Comparison of ENCODE assay signal across 19 cellular contexts in the genomic region with DNA sequence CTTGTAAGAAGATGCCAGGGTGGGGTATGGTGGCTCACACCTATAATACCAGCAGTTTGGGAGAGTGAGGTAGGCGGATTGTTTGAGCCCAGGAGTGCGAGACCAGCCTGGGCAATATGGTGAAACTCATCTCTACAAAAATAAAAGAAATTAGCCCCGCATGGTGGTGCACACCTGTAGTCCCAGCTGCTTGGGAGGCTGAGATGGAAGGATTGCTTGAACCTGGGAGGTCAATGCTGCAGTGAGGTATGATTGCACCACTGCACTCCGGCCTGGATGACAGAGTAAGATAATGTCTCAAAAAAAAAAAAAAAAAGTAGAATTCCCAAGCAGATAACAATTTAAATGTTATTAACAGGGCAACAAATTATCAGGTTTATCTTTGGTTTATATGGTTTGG. TPM values are rescaled to one million over a fixed set of nuclear protein-coding genes. Genes with fewer than 3 reads are reported as not detected.
DNase-seq lines count a peak whose midpoint lies in the region; ATAC-seq lines count a peak whose summit lies in the region.
"Had no signal": no experiment of that assay in that cellular context is flagged by ENCODE, and none has a peak within 500 bp of the region (broad histone marks: within the 10 kb centered on the region; RNA-seq: fewer than 3 reads in every experiment).

No MANE protein-coding gene starts in this region.

- DNase-seq in substantia nigra (lab: John Stamatoyannopoulos, UW) (no peak), cerebellar cortex (ENCODE audit: low spot score) (no peak), DMS 273 treated with DMSO at 0.1 percent for 48 hours (lab: John Stamatoyannopoulos, UW) (no peak)
- no peak for DNase-seq in activated CD8-positive, alpha-beta T cell treated with anti-CD3 and anti-CD28 coated beads, Interleukin-2, amount 10 ng/mL, durations not matched to agents 7 days and 5 days
- DNase-seq: ACHN; BE2C; CD4-positive, alpha-beta memory T cell; CD4-positive, CD25-positive, alpha-beta regulatory T cell; CD8-positive, alpha-beta memory T cell; COR-L47; DMS79 treated with DMSO at 0.1 percent for 48 hours; GF-D8 had no signal

- CTCF ChIA-PET in activated CD8-positive, alpha-beta T cell treated with anti-CD3 and anti-CD28 coated beads, Interleukin-2, amount 10 ng/mL, durations not matched to agents 7 days and 5 days (lab: Charles Lee), result interaction anchor here (2.9 kb wide), 1 partner anchor 39 kb away, joined by 8 read pairs; no protein-coding TSS in a partner anchor

- H3K27ac Mint-ChIP-seq in activated CD8-positive, alpha-beta T cell treated with anti-CD3 and anti-CD28 coated beads, Interleukin-2, amount 10 ng/mL, durations not matched to agents 7 days and 5 days, result no peak overlapping the region
- H3K27ac Mint-ChIP-seq: CD4-positive, alpha-beta memory T cell; CD4-positive, CD25-positive, alpha-beta regulatory T cell had no signal

- POLR2A ChIA-PET in activated CD8-positive, alpha-beta T cell treated with anti-CD3 and anti-CD28 coated beads, Interleukin-2, amount 10 ng/mL, durations not matched to agents 7 days and 5 days (lab: Charles Lee), result no interaction called here

- no peaks in the 10 kb centered on the region for H3K27me3 ChIP-seq in layer of hippocampus (ENCODE audit: control insufficient read depth, insufficient read depth, low read length)
- H3K27me3 ChIP-seq: BE2C, BLaER1 had no signal

- ATAC-seq in HG02610 (IDR thresholded peaks at IDR 0.05; ENCODE audit: unreplicated experiment), result no peak
- no peak for ATAC-seq in activated CD8-positive, alpha-beta T cell treated with anti-CD3 and anti-CD28 coated beads, Interleukin-2, amount 10 ng/mL, durations not matched to agents 7 days and 5 days

- no peak overlapping the region for H3K4me3 Mint-ChIP-seq in activated CD8-positive, alpha-beta T cell treated with anti-CD3 and anti-CD28 coated beads, Interleukin-2, amount 10 ng/mL, durations not matched to agents 7 days and 5 days
- H3K4me3 Mint-ChIP-seq: CD14-positive monocyte; CD4-positive, alpha-beta memory T cell; CD4-positive, CD25-positive, alpha-beta regulatory T cell; CD8-positive, alpha-beta memory T cell had no signal

- peaks cover 9% of the 10 kb centered on the region for H3K4me1 Mint-ChIP-seq in activated CD8-positive, alpha-beta T cell treated with anti-CD3 and anti-CD28 coated beads, Interleukin-2, amount 10 ng/mL, durations not matched to agents 7 days and 5 days (ENCODE audit: low read depth)

- peaks cover 6% of the 10 kb centered on the region for H3K36me3 Mint-ChIP-seq in activated CD8-positive, alpha-beta T cell treated with anti-CD3 and anti-CD28 coated beads, Interleukin-2, amount 10 ng/mL, durations not matched to agents 7 days and 5 days (ENCODE audit: low read depth)

- H3K27ac ChIP-seq in angular gyrus (ENCODE audit: low read depth, low read length) (peak overlapping the region; percentile 89), cingulate gyrus (ENCODE audit: low read depth, low read length) (peak overlapping the region; percentile 88), layer of hippocampus (ENCODE audit: low read depth, low read length) (peak overlapping the region; percentile 88), substantia nigra (ENCODE audit: low read depth, low read length, poor library complexity, severe bottlenecking) (peak overlapping the region; percentile 85)
- H3K27ac ChIP-seq: 22Rv1, BLaER1 had no signal

- peaks cover 2% of the 10 kb centered on the region for H3K27me3 Mint-ChIP-seq in activated CD8-positive, alpha-beta T cell treated with anti-CD3 and anti-CD28 coated beads, Interleukin-2, amount 10 ng/mL, durations not matched to agents 7 days and 5 days (ENCODE audit: low read depth)
- H3K27me3 Mint-ChIP-seq: CD4-positive, alpha-beta memory T cell; CD4-positive, CD25-positive, alpha-beta regulatory T cell had no signal

- no peaks in the 10 kb centered on the region for H3K9me3 Mint-ChIP-seq in activated CD8-positive, alpha-beta T cell treated with anti-CD3 and anti-CD28 coated beads, Interleukin-2, amount 10 ng/mL, durations not matched to agents 7 days and 5 days (ENCODE audit: insufficient read depth)
- H3K9me3 Mint-ChIP-seq: CD8-positive, alpha-beta memory T cell had no signal

RNA-seq across cellular contexts. Expression of gene ACER3, which starts 20.2 kb away (rescaled TPM):
- 10 to 100 TPM in 1 of 2 experiments, 1 to 10 TPM in 1; 9.4 to 13.8 TPM for total RNA-seq in activated CD8-positive, alpha-beta T cell treated with anti-CD3 and anti-CD28 coated beads, Interleukin-2, amount 10 ng/mL, durations not matched to agents 7 days and 5 days
